In genomic region chr4:81648576-81649272, GRCh38 we compare ENCODE assay signal across 8 cellular contexts.
A peak's percentile ranks its signal among the peaks of the same experiment; 100 is the strongest.
DNase-seq lines count a peak whose midpoint lies in the region; ATAC-seq and TF ChIP-seq lines count a peak whose summit lies in the region.

No MANE protein-coding gene starts in this region.

- H3K4me3 ChIP-seq in spleen (no peak overlapping the region), uterus (no peak overlapping the region)

- peaks cover 12% of the 10 kb centered on the region for H3K4me1 Mint-ChIP-seq in T-helper 17 cell

- TF ChIP-seq POLR2A in spleen (IDR thresholded peaks at IDR 0.05) (no peak), uterus (IDR thresholded peaks at IDR 0.05) (no peak)

- H3K36me3 ChIP-seq in spleen = no peaks in the 10 kb centered on the region
- H3K36me3 ChIP-seq in uterus = no peaks in the 10 kb centered on the region

- TF ChIP-seq CTCF in spleen (IDR thresholded peaks at IDR 0.05 in 8 of 11, conservative IDR thresholded peaks at IDR 0.05 in 3 of 11) (no peak), uterus (IDR thresholded peaks at IDR 0.05) (no peak)

- H3K4me1 ChIP-seq in spleen (peaks cover 4 to 47% (median 17%) of the 10 kb centered on the region in 6 donors), uterus (no peaks in the 10 kb centered on the region)

- intact Hi-C loops in spleen (cut with DNase I; ENCODE audit: low total_unique reads) = no loop called here
- intact Hi-C loops in uterus (cut with DNase I; ENCODE audit: low total_unique reads) = no loop called here

- H3K36me3 Mint-ChIP-seq in T-helper 17 cell (ENCODE audit: low read depth) = no peaks in the 10 kb centered on the region

- H3K9me3 ChIP-seq in T-helper 17 cell (ENCODE audit: control insufficient read depth, low read length, poor library complexity, severe bottlenecking) (no peaks in the 10 kb centered on the region), spleen (peaks cover 0 to 5% (median 0%) of the 10 kb centered on the region in 8 donors), uterus (no peaks in the 10 kb centered on the region)

- 21 to 32% (median 29%) methylated on average over 4 of the region's 4 CpGs for WGBS in spleen, 5 donors

- no peaks in the 10 kb centered on the region for H3K27me3 Mint-ChIP-seq in T-helper 17 cell

- DNase-seq in activated CD8-positive, alpha-beta memory T cell treated with anti-CD3 and anti-CD28 coated beads for 4 hours (ENCODE audit: low read depth in 2 of 2) = peak; percentile 14 to 20
- DNase-seq in activated CD8-positive, alpha-beta memory T cell treated with anti-CD3 and anti-CD28 coated beads for 24 hours = no peak
- no peak for DNase-seq in T-helper 17 cell
- peak; percentile 93 for DNase-seq in kidney glomerular epithelial cell (lab: John Stamatoyannopoulos, UW)
- DNase-seq in ureter (ENCODE audit: low spot score) = no peak
- no peak for DNase-seq in spleen
- no peak for DNase-seq in uterus

- ATAC-seq in HG03066 (IDR thresholded peaks at IDR 0.05; ENCODE audit: low read depth, unreplicated experiment) (peak; percentile 96), T-helper 17 cell (peak; percentile 75)

- H3K27me3 ChIP-seq in spleen (replicated peaks in 1 of 7) (no peaks in the 10 kb centered on the region), uterus (no peaks in the 10 kb centered on the region)

- H3K27ac Mint-ChIP-seq in T-helper 17 cell = peak overlapping the region; percentile 42

- no peak overlapping the region for H3K27ac ChIP-seq in spleen
- no peak overlapping the region for H3K27ac ChIP-seq in uterus

- H3K4me3 Mint-ChIP-seq in T-helper 17 cell = peak overlapping the region; percentile 9

Comparison
In these comparisons a context has a peak if more than half of its experiments do, and no peak if none do; other contexts are left out.
1. DNase-seq: peak in activated CD8-positive, alpha-beta memory T cell treated with anti-CD3 and anti-CD28 coated beads for 4 hours (2 of 2) and kidney glomerular epithelial cell (single experiment); none in activated CD8-positive, alpha-beta memory T cell treated with anti-CD3 and anti-CD28 coated beads for 24 hours (single experiment), T-helper 17 cell (0 of 3), ureter (single experiment), spleen (single experiment) and uterus (0 of 2).